Comparison of ENCODE assay signal across 13 cellular contexts in the genomic region with DNA sequence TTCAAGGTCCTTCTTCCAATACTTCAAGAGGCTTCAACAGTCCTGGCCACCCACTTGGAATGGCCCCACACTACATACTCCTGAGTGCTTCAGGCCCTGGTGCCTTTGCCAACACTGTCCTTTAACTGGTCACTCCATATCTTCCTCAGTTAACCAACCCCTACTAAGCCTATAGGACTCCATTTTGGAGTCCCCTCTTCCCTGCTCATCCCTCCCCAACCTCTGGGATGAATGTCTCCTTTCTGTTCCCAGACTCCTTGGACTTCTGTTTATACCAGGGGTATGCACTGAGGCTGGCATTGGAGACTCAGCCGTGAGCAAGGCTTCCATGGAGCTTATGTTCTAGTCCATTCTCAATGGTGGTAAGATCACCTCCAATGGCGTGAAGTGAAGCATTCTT. TPM values are rescaled to one million over a fixed set of nuclear protein-coding genes. Genes with fewer than 3 reads are reported as not detected.
DNase-seq lines count a peak whose midpoint lies in the region; ATAC-seq and TF ChIP-seq lines count a peak whose summit lies in the region.
"Had no signal": no experiment of that assay in that cellular context is flagged by ENCODE, and none has a peak within 500 bp of the region (broad histone marks: within the 10 kb centered on the region; RNA-seq: fewer than 3 reads in every experiment).

No MANE protein-coding gene starts in this region.

- H3K4me1 ChIP-seq in CD4-positive, CD25-positive, alpha-beta regulatory T cell (ENCODE audit: control insufficient read depth, insufficient read depth, low read length, poor library complexity, severe bottlenecking) = peaks cover 42% of the 10 kb centered on the region
- H3K4me1 ChIP-seq in esophagus muscularis mucosa = peaks cover 95 to 100% (median 99%) of the 10 kb centered on the region in 4 donors
- peaks cover 97% of the 10 kb centered on the region for H3K4me1 ChIP-seq in psoas muscle

- H3K27ac ChIP-seq in CD4-positive, CD25-positive, alpha-beta regulatory T cell (ENCODE audit: insufficient read depth, low read length, poor library complexity, severe bottlenecking) = no peak overlapping the region
- H3K27ac ChIP-seq in esophagus muscularis mucosa (replicated peaks in 1 of 4) = peak overlapping the region; percentile 80 to 88 (median 86)
- H3K27ac ChIP-seq in psoas muscle = peak overlapping the region; percentile 94
- H3K27ac ChIP-seq: WERI-Rb-1 had no signal

- no peaks in the 10 kb centered on the region for H3K27me3 Mint-ChIP-seq in CD4-positive, CD25-positive, alpha-beta regulatory T cell
- H3K27me3 Mint-ChIP-seq in T-cell = no peaks in the 10 kb centered on the region

- CTCF ChIA-PET in T-cell (lab: Charles Lee) = interaction anchor here (0.6 to 1.2 kb wide), 4 partner anchors 43 to 98 kb away, joined by 3 to 4 read pairs (median 3); no protein-coding TSS in a partner anchor

- peaks cover 14% of the 10 kb centered on the region for H3K36me3 Mint-ChIP-seq in CD4-positive, CD25-positive, alpha-beta regulatory T cell
- H3K36me3 Mint-ChIP-seq in T-cell = peaks cover 16% of the 10 kb centered on the region

- no peaks in the 10 kb centered on the region for H3K9me3 Mint-ChIP-seq in CD4-positive, CD25-positive, alpha-beta regulatory T cell
- H3K9me3 Mint-ChIP-seq in T-cell = no peaks in the 10 kb centered on the region

- no peak overlapping the region for H3K4me3 ChIP-seq in CD4-positive, CD25-positive, alpha-beta regulatory T cell (ENCODE audit: low read depth, low read length)
- H3K4me3 ChIP-seq in esophagus muscularis mucosa (no peak overlapping the region), psoas muscle (peak overlapping the region; percentile 8)

- DNase-seq in CD4-positive, CD25-positive, alpha-beta regulatory T cell = no peak
- DNase-seq in T-cell (no peak), esophagus muscularis mucosa (ENCODE audit: extremely low spot score) (no peak), psoas muscle (no peak), NCI-H1930 (lab: John Stamatoyannopoulos, UW) (no peak), GM19240 (ENCODE audit: insufficient read length, low spot score) (no peak), iPS-NIHi11 (ENCODE audit: low spot score) (no peak)
- DNase-seq: islet precursor cell, NCI-H1694, small intestine, WERI-Rb-1 had no signal

- H3K27ac Mint-ChIP-seq in CD4-positive, CD25-positive, alpha-beta regulatory T cell = peak overlapping the region; percentile 67 to 75 (median 74)
- H3K27ac Mint-ChIP-seq in T-cell = peak overlapping the region; percentile 40

- H3K27me3 ChIP-seq in CD4-positive, CD25-positive, alpha-beta regulatory T cell (ENCODE audit: control insufficient read depth, insufficient read depth, low read length) = no peaks in the 10 kb centered on the region
- H3K27me3 ChIP-seq in esophagus muscularis mucosa = no peaks in the 10 kb centered on the region
- H3K27me3 ChIP-seq in psoas muscle (ENCODE audit: insufficient read depth in 3 of 3, low read length in 2 of 3) = no peaks in the 10 kb centered on the region

- POLR2A ChIA-PET in T-cell (lab: Charles Lee) = no interaction called here

- no peak for TF ChIP-seq POLR2A in esophagus muscularis mucosa (IDR thresholded peaks at IDR 0.05; ENCODE audit: low read depth)

- intact Hi-C loops in esophagus muscularis mucosa (cut with DNase I) (loop anchor here (5.0 kb wide), 1 partner anchor 36 kb away; no protein-coding TSS in a partner anchor), psoas muscle (cut with DNase I) (no loop called here)

- peak overlapping the region in 1 of 4 donors; percentile 30 for H3K4me3 Mint-ChIP-seq in CD4-positive, CD25-positive, alpha-beta regulatory T cell
- no peak overlapping the region for H3K4me3 Mint-ChIP-seq in T-cell

- TF ChIP-seq CTCF in esophagus muscularis mucosa (IDR thresholded peaks at IDR 0.05) (no peak), psoas muscle (IDR thresholded peaks at IDR 0.05) (no peak)

- no peaks in the 10 kb centered on the region for H3K9me3 ChIP-seq in CD4-positive, CD25-positive, alpha-beta regulatory T cell (ENCODE audit: control insufficient read depth in 2 of 2, low read length in 2 of 2)
- H3K9me3 ChIP-seq in esophagus muscularis mucosa (no peaks in the 10 kb centered on the region), psoas muscle (no peaks in the 10 kb centered on the region)

- peaks cover 22 to 79% (median 50%) of the 10 kb centered on the region in 4 donors for H3K4me1 Mint-ChIP-seq in CD4-positive, CD25-positive, alpha-beta regulatory T cell
- H3K4me1 Mint-ChIP-seq in T-cell = peaks cover 50 to 68% (median 66%) of the 10 kb centered on the region in 3 donors

- 90% methylated on average over 2 of the region's 2 CpGs for WGBS in esophagus muscularis mucosa
- WGBS in psoas muscle, 3 donors = 95 to 97% (median 95%) methylated on average over 2 of the region's 2 CpGs

- no peak for TF ChIP-seq EP300 in esophagus muscularis mucosa (IDR thresholded peaks at IDR 0.05)

- peaks cover 2% of the 10 kb centered on the region for H3K36me3 ChIP-seq in CD4-positive, CD25-positive, alpha-beta regulatory T cell (ENCODE audit: control insufficient read depth, insufficient read depth, low read length)
- H3K36me3 ChIP-seq in esophagus muscularis mucosa = peaks cover 4 to 9% (median 6%) of the 10 kb centered on the region in 4 donors
- H3K36me3 ChIP-seq in psoas muscle (ENCODE audit: insufficient read depth in 1 of 2, low read depth in 1 of 2) = peaks cover under 1 to 4% of the 10 kb centered on the region in 2 donors

- ATAC-seq in CD4-positive, CD25-positive, alpha-beta regulatory T cell (ENCODE audit: low read depth in 2 of 2) = no peak
- ATAC-seq in T-cell (replicated peaks in 1 of 4) = no peak
- ATAC-seq in psoas muscle = peak in 2 of 4 donors; percentile 9 to 13
- ATAC-seq in GM18517 (IDR thresholded peaks at IDR 0.05; ENCODE audit: unreplicated experiment) = no peak

RNA-seq across cellular contexts. Expression of gene COX4I2, which starts 33.6 kb away (rescaled TPM):
- not detected for total RNA-seq in CD4-positive, CD25-positive, alpha-beta regulatory T cell
- polyA plus RNA-seq in CD4-positive, CD25-positive, alpha-beta regulatory T cell = not detected
- total RNA-seq in T-cell = not detected
- total RNA-seq in esophagus muscularis mucosa = 10 to 100 TPM in 1 of 4 donors, 1 to 10 TPM in 3; 2.1 to 14.2 (median 7.1) TPM
- 1 to 10 TPM; 3.5 to 8.1 (median 5.0) TPM for total RNA-seq in psoas muscle
- polyA plus RNA-seq in psoas muscle = 10 to 100 TPM in 2 of 3 donors, 1 to 10 TPM in 1; 7.0 to 13.2 (median 11.9) TPM
- total RNA-seq: HT-29 had no signal

RNA-seq across cellular contexts. Expression of gene BCL2L1, which starts 51.3 kb away (rescaled TPM):
- total RNA-seq in CD4-positive, CD25-positive, alpha-beta regulatory T cell = 38.1 TPM
- polyA plus RNA-seq in CD4-positive, CD25-positive, alpha-beta regulatory T cell = 10 to 100 TPM; 15.5 to 19.6 (median 17.3) TPM
- total RNA-seq in T-cell = 10 to 100 TPM; 26.6 to 33.8 (median 27.7) TPM
- total RNA-seq in esophagus muscularis mucosa = 100 to 1,000 TPM in 3 of 4 donors, 10 to 100 TPM in 1; 94.3 to 181 (median 140) TPM
- total RNA-seq in psoas muscle = 10 to 100 TPM; 34.5 to 95.1 (median 76.3) TPM
- 100 to 1,000 TPM in 1 of 3 donors, 10 to 100 TPM in 2; 42.3 to 204 (median 48.2) TPM for polyA plus RNA-seq in psoas muscle
